Comparison of ENCODE assay signal across 3 cellular contexts in genomic region chr22:21678842-21679241, GRCh38. TPM values are rescaled to one million over a fixed set of nuclear protein-coding genes. Genes with fewer than 3 reads are reported as not detected.
"Had no signal": no experiment of that assay in that cellular context is flagged by ENCODE, and none has a peak within 500 bp of the region (broad histone marks: within the 10 kb centered on the region; RNA-seq: fewer than 3 reads in every experiment).

No MANE protein-coding gene starts in this region.

RNA-seq across cellular contexts. Expression of gene CCDC116, which starts 46.3 kb away (rescaled TPM):
- total RNA-seq: esophagus mucosa, frontal cortex had no signal

RNA-seq across cellular contexts. Expression of gene YPEL1, which starts 56.8 kb away (rescaled TPM):
- total RNA-seq: foreskin keratinocyte had no signal
